ENCODE assay signal across 9 cellular contexts in genomic region chr3:184135911-184136260, GRCh38. TPM values are rescaled to one million over a fixed set of nuclear protein-coding genes. Genes with fewer than 3 reads are reported as not detected.
DNase-seq lines count a peak whose midpoint lies in the region; ATAC-seq, FAIRE-seq and TF ChIP-seq lines count a peak whose summit lies in the region.
"Had no signal": no experiment of that assay in that cellular context is flagged by ENCODE, and none has a peak within 500 bp of the region (broad histone marks: within the 10 kb centered on the region; RNA-seq: fewer than 3 reads in every experiment).

No MANE protein-coding gene starts in this region.

- H3K4me3 ChIP-seq in heart right ventricle (peak overlapping the region; percentile 53 to 99 (median 87)), body of pancreas (peak overlapping the region; percentile 61 to 93), mesendoderm (ENCODE audit: low read length) (peak overlapping the region; percentile 80), uterus (peak overlapping the region; percentile 67 to 93)

- peak overlapping the region; percentile 83 for H3K4me2 ChIP-seq in mesendoderm (ENCODE audit: low read length)

- peaks cover 4 to 28% (median 22%) of the 10 kb centered on the region in 9 donors for H3K4me1 ChIP-seq in heart right ventricle
- peaks cover 19% of the 10 kb centered on the region for H3K4me1 ChIP-seq in body of pancreas
- peaks cover 6% of the 10 kb centered on the region for H3K4me1 ChIP-seq in mesendoderm (ENCODE audit: control insufficient read depth, low read depth, low read length)
- H3K4me1 ChIP-seq in uterus: no peaks in the 10 kb centered on the region

- peaks cover 23% of the 10 kb centered on the region for H3K79me2 ChIP-seq in mesendoderm (ENCODE audit: control insufficient read depth, insufficient read depth, low read length)

- no peak overlapping the region for H4K5ac ChIP-seq in mesendoderm (ENCODE audit: low read length)

- no peak for DNase-seq in heart right ventricle
- DNase-seq in Right ventricle myocardium superior: no peak
- no peak for DNase-seq in body of pancreas
- DNase-seq in mesendoderm: no peak
- no peak for DNase-seq in uterus
- no peak for DNase-seq in left colon
- no peak for DNase-seq in iPS-NIHi7 (ENCODE audit: extremely low spot score)
- DNase-seq in GM12892 (ENCODE audit: insufficient read length): no peak

- H2AK5ac ChIP-seq in mesendoderm (ENCODE audit: low read length): no peak overlapping the region

- no peak overlapping the region for H2BK120ac ChIP-seq in mesendoderm (ENCODE audit: low read depth, low read length)

- H3K79me1 ChIP-seq in mesendoderm (ENCODE audit: low read length): peaks cover 20% of the 10 kb centered on the region

- ATAC-seq in heart right ventricle (no peak), Right ventricle myocardium superior (ENCODE audit: poor library complexity) (no peak), body of pancreas (no peak), left colon (no peak)

- no peak overlapping the region for H3K18ac ChIP-seq in mesendoderm (ENCODE audit: low read length)

- no peak overlapping the region for H4K8ac ChIP-seq in mesendoderm (ENCODE audit: low read depth, low read length)

- H3K56ac ChIP-seq in mesendoderm (ENCODE audit: low read length): peak overlapping the region; percentile 93

- H3K36me3 ChIP-seq in heart right ventricle: peaks cover 0 to 41% (median 13%) of the 10 kb centered on the region in 9 donors
- H3K36me3 ChIP-seq in body of pancreas (replicated peaks in 1 of 2; ENCODE audit: insufficient read depth in 1 of 2, low read depth in 2 of 2): peaks cover 0 to 5% of the 10 kb centered on the region in 2 donors
- H3K36me3 ChIP-seq in mesendoderm (ENCODE audit: control insufficient read depth, insufficient read depth, low read length): peaks cover 4% of the 10 kb centered on the region
- no peaks in the 10 kb centered on the region for H3K36me3 ChIP-seq in uterus

- H3K9me3 ChIP-seq in heart right ventricle: no peaks in the 10 kb centered on the region
- no peaks in the 10 kb centered on the region for H3K9me3 ChIP-seq in body of pancreas
- H3K9me3 ChIP-seq in uterus: no peaks in the 10 kb centered on the region

- intact Hi-C loops in heart right ventricle (cut with DNase I) (loop anchor here in 6 of 10 donors (1.0 to 10.0 kb wide), 14 partner anchors 19 to 251 kb away; partner anchors contain the start of genes ABCC5 (in 4 of the 6), EEF1AKMT4 (in 4 of the 6), ALG3 (in 3 of the 6) and DVL3 (in 3 of the 6)), Right ventricle myocardium superior (cut with DNase I) (loop anchor here (5.0 to 10.0 kb wide), 2 partner anchors 111 to 241 kb away; partner anchors contain the start of genes ALG3 and EEF1AKMT4), body of pancreas (cut with DNase I) (no loop called here), uterus (cut with DNase I; ENCODE audit: low total_unique reads) (no loop called here), left colon (cut with DNase I, micrococcal nuclease) (loop anchor here in 1 of 2 donors (10.0 kb wide), 1 partner anchor 109 kb away; the partner anchor contains the start of genes ALG3 and EEF1AKMT4)

- no peak overlapping the region for H3K23ac ChIP-seq in mesendoderm (ENCODE audit: low read length)

- no peak for TF ChIP-seq POLR2A in body of pancreas (IDR thresholded peaks at IDR 0.05)
- TF ChIP-seq POLR2A in uterus (IDR thresholded peaks at IDR 0.05): no peak
- TF ChIP-seq POLR2A in GM12892 (IDR thresholded peaks at IDR 0.05; ENCODE audit: low read depth, low read length): no peak

- H3K27me3 ChIP-seq in heart right ventricle (no peaks in the 10 kb centered on the region), body of pancreas (no peaks in the 10 kb centered on the region), mesendoderm (ENCODE audit: insufficient read depth, low read length, poor library complexity) (no peaks in the 10 kb centered on the region), uterus (no peaks in the 10 kb centered on the region)

- TF ChIP-seq CTCF in heart right ventricle (IDR thresholded peaks at IDR 0.05) (no peak), body of pancreas (IDR thresholded peaks at IDR 0.05) (no peak), uterus (IDR thresholded peaks at IDR 0.05) (no peak)

- peak overlapping the region in 9 of 10 donors; percentile 72 to 95 (median 91) for H3K27ac ChIP-seq in heart right ventricle
- H3K27ac ChIP-seq in body of pancreas: peak overlapping the region in 3 of 4 donors; percentile 69 to 89 (median 87)
- H3K27ac ChIP-seq in mesendoderm (ENCODE audit: low read depth, low read length): no peak overlapping the region
- H3K27ac ChIP-seq in uterus: peak overlapping the region; percentile 86 to 94

- no peak overlapping the region for H2BK5ac ChIP-seq in mesendoderm (ENCODE audit: low read length)

- peak overlapping the region; percentile 91 for H3K9ac ChIP-seq in mesendoderm (ENCODE audit: low read length)

- H2BK15ac ChIP-seq in mesendoderm (replicated peaks; ENCODE audit: low read depth): no peak overlapping the region

- no peak for FAIRE-seq in GM12892 (lab: Jason Lieb, UNC)

- peak overlapping the region; percentile 90 for H3K4ac ChIP-seq in mesendoderm (ENCODE audit: low read depth, low read length)

- WGBS in heart right ventricle, 2 donors: 3 to 4% methylated on average over 9 of the region's 9 CpGs
- WGBS in body of pancreas, 2 donors: 0 to 3% methylated on average over 9 of the region's 9 CpGs
- WGBS in mesendoderm (ENCODE audit: extremely low coverage, insufficient coverage, low lambda C conversion rate): no CpG with 5 or more reads among the region's 9 CpGs

RNA-seq across cellular contexts. Expression of gene EIF2B5, which starts 0.7 kb away (rescaled TPM):
- 10 to 100 TPM; 26.8 to 37.3 (median 31.6) TPM for total RNA-seq in heart right ventricle
- polyA plus RNA-seq in heart right ventricle: 10 to 100 TPM; 30.6 to 44.6 TPM
- 31.4 TPM for total RNA-seq in Right ventricle myocardium superior
- 10 to 100 TPM in 1 of 2 donors, 1 to 10 TPM in 1; 9.9 to 21.8 TPM for total RNA-seq in body of pancreas
- 35.7 TPM for polyA plus RNA-seq in mesendoderm (2013, experiment 1 of 2)
- 34.9 TPM for polyA plus RNA-seq in mesendoderm (2013, experiment 2 of 2)
- total RNA-seq in uterus: 10 to 100 TPM in 3 of 4 donors, 1 to 10 TPM in 1; 6.5 to 48.0 (median 32.3) TPM
- total RNA-seq in left colon: 10 to 100 TPM; 32.6 to 40.8 TPM
- polyA plus RNA-seq in GM12892 (2012; ENCODE audit: missing spikeins): 33.8 TPM

RNA-seq across cellular contexts. Expression of gene DVL3, which starts 19.3 kb away (rescaled TPM):
- 10 to 100 TPM; 52.6 to 81.7 (median 68.6) TPM for total RNA-seq in heart right ventricle
- polyA plus RNA-seq in heart right ventricle: 10 to 100 TPM; 37.5 to 42.0 TPM
- 60.6 TPM for total RNA-seq in Right ventricle myocardium superior
- 10 to 100 TPM; 40.0 to 53.4 TPM for total RNA-seq in body of pancreas
- polyA plus RNA-seq in mesendoderm (2013, experiment 1 of 2): 43.7 TPM
- 44.0 TPM for polyA plus RNA-seq in mesendoderm (2013, experiment 2 of 2)
- 10 to 100 TPM; 20.5 to 86.3 (median 57.4) TPM for total RNA-seq in uterus
- 10 to 100 TPM; 63.2 to 66.3 TPM for total RNA-seq in left colon
- polyA plus RNA-seq in GM12892 (2012; ENCODE audit: missing spikeins): 14.3 TPM

RNA-seq across cellular contexts. Expression of gene AP2M1, which starts 38.8 kb away (rescaled TPM):
- total RNA-seq in heart right ventricle (100 to 1,000 TPM; 263 to 371 (median 321) TPM), Right ventricle myocardium superior (253 TPM), body of pancreas (10 to 100 TPM; 53.4 to 70.9 TPM), uterus (100 to 1,000 TPM in 3 of 4 donors, 10 to 100 TPM in 1; 81.8 to 248 (median 172) TPM), left colon (100 to 1,000 TPM; 211 to 219 TPM)
- polyA plus RNA-seq in heart right ventricle: 100 to 1,000 TPM; 187 to 390 TPM
- polyA plus RNA-seq in mesendoderm (2013, experiment 1 of 2): 357 TPM
- 372 TPM for polyA plus RNA-seq in mesendoderm (2013, experiment 2 of 2)
- 157 TPM for polyA plus RNA-seq in GM12892 (2012; ENCODE audit: missing spikeins)

RNA-seq across cellular contexts. Expression of gene HTR3E, which starts 39.0 kb away (rescaled TPM):
- total RNA-seq in heart right ventricle (not detected), Right ventricle myocardium superior (not detected), body of pancreas (not detected), uterus (not detected), left colon (under 1 TPM; 0.50 to 0.70 TPM)
- not detected for polyA plus RNA-seq in heart right ventricle
- polyA plus RNA-seq in mesendoderm (2013, experiment 1 of 2): not detected
- 0.03 TPM for polyA plus RNA-seq in mesendoderm (2013, experiment 2 of 2)
- not detected for polyA plus RNA-seq in GM12892 (2012; ENCODE audit: missing spikeins)
- total RNA-seq: RPMI7951 had no signal

RNA-seq across cellular contexts. Expression of gene ABCF3, which starts 50.1 kb away (rescaled TPM):
- total RNA-seq in heart right ventricle (10 to 100 TPM; 60.1 to 90.7 (median 68.3) TPM), Right ventricle myocardium superior (69.3 TPM), body of pancreas (10 to 100 TPM; 41.8 to 46.1 TPM), uterus (10 to 100 TPM; 11.8 to 73.0 (median 36.8) TPM), left colon (10 to 100 TPM; 56.1 to 69.2 TPM)
- 10 to 100 TPM; 78.0 to 87.9 TPM for polyA plus RNA-seq in heart right ventricle
- polyA plus RNA-seq in mesendoderm (2013, experiment 1 of 2): 24.7 TPM
- polyA plus RNA-seq in mesendoderm (2013, experiment 2 of 2): 23.8 TPM
- polyA plus RNA-seq in GM12892 (2012; ENCODE audit: missing spikeins): 30.3 TPM

Comparison
In these comparisons a context has a peak if more than half of its experiments do, and no peak if none do; other contexts are left out.
1. intact Hi-C loops: an anchor here in heart right ventricle (1.0 to 10.0 kb wide) and Right ventricle myocardium superior (5.0 to 10.0 kb wide); none called in body of pancreas and uterus.